In genomic region chr11:128522943-128523518, GRCh38 we compare ENCODE assay signal across 7 cellular contexts.
DNase-seq lines count a peak whose midpoint lies in the region; ATAC-seq and TF ChIP-seq lines count a peak whose summit lies in the region.

No MANE protein-coding gene starts in this region.

- H3K27ac ChIP-seq in HEK293 (ENCODE audit: extremely low read depth, low read depth, low read length) (peak overlapping the region; percentile 34; the same call in 1 of the 2 replicates), VCaP (peak overlapping the region; percentile 68), trophoblast cell (ENCODE audit: low read depth, low read length) (peak overlapping the region; percentile 67)
- peak overlapping the region; percentile 93 for H3K27ac ChIP-seq in effector memory CD4-positive, alpha-beta T cell (ENCODE audit: insufficient read depth, low read length, poor library complexity, severe bottlenecking)

- H4K91ac ChIP-seq in trophoblast cell (ENCODE audit: low read depth, low read length) = peak overlapping the region; percentile 20

- no peak overlapping the region for H4K12ac ChIP-seq in trophoblast cell (ENCODE audit: low read depth, low read length)

- peaks cover 16% of the 10 kb centered on the region for H3K79me1 ChIP-seq in trophoblast cell (ENCODE audit: low read length)

- CTCF ChIA-PET in HEK293 (lab: Yijun Ruan, JAX) = interaction anchor here (0.6 to 1.0 kb wide), 3 partner anchors 24 to 211 kb away, joined by 3 to 4 read pairs (median 3); no protein-coding TSS in a partner anchor

- H3K4ac ChIP-seq in trophoblast cell (ENCODE audit: low read depth, low read length) = no peak overlapping the region

- no peaks in the 10 kb centered on the region for H3K27me3 ChIP-seq in effector memory CD4-positive, alpha-beta T cell (replicated peaks; ENCODE audit: control insufficient read depth, insufficient read depth, low read length, poor library complexity, severe bottlenecking)
- no peaks in the 10 kb centered on the region for H3K27me3 ChIP-seq in trophoblast cell (ENCODE audit: insufficient read depth, low read length)

- H3K4me2 ChIP-seq in trophoblast cell (ENCODE audit: low read length) = peak overlapping the region; percentile 69

- H2BK120ac ChIP-seq in trophoblast cell (ENCODE audit: insufficient read depth, low read length, poor library complexity) = peak overlapping the region; percentile 13

- H3K9me3 ChIP-seq in HEK293 (ENCODE audit: control insufficient read depth, insufficient read depth, low read depth, low read length) (no peaks in the 10 kb centered on the region), trophoblast cell (ENCODE audit: insufficient read depth, low read depth, low read length) (no peaks in the 10 kb centered on the region)
- no peaks in the 10 kb centered on the region for H3K9me3 ChIP-seq in effector memory CD4-positive, alpha-beta T cell (ENCODE audit: control insufficient read depth, low read length)

- no peak for TF ChIP-seq CTCF in HEK293 (tag by site-specific recombination; IDR thresholded peaks at IDR 0.05)
- TF ChIP-seq CTCF in VCaP (conservative IDR thresholded peaks at IDR 0.05) = no peak

- no peak overlapping the region for H2AFZ ChIP-seq in trophoblast cell (ENCODE audit: insufficient read depth, low read length, poor library complexity)

- peak in 2 of 3 donors; percentile 53 to 61 for DNase-seq in effector memory CD4-positive, alpha-beta T cell
- DNase-seq in trophoblast cell (peak in 1 of 2 donors; percentile 3), posterior vena cava (ENCODE audit: low spot score) (no peak), NCI-H1436 (lab: John Stamatoyannopoulos, UW) (no peak)

- H3K36me3 ChIP-seq in HEK293 (ENCODE audit: control insufficient read depth in 2 of 2, insufficient read depth in 1 of 2, low read length in 2 of 2) = no peaks in the 10 kb centered on the region
- peaks cover 22% of the 10 kb centered on the region for H3K36me3 ChIP-seq in effector memory CD4-positive, alpha-beta T cell (ENCODE audit: control insufficient read depth, insufficient read depth, low read length)
- H3K36me3 ChIP-seq in trophoblast cell (ENCODE audit: control insufficient read depth in 1 of 2, insufficient read depth in 2 of 2, low read length in 2 of 2) = no peaks in the 10 kb centered on the region

- H3K18ac ChIP-seq in trophoblast cell (ENCODE audit: low read length) = peak overlapping the region; percentile 8

- H3K14ac ChIP-seq in trophoblast cell (ENCODE audit: low read length) = no peak overlapping the region

- H3K4me3 ChIP-seq in HEK293 (ENCODE audit: low read depth, low read length) (peak overlapping the region; percentile 71), trophoblast cell (ENCODE audit: low read depth, low read length) (peak overlapping the region; percentile 62)
- H3K4me3 ChIP-seq in effector memory CD4-positive, alpha-beta T cell (ENCODE audit: insufficient read depth, low read depth, low read length, poor library complexity, severe bottlenecking) = peak overlapping the region; percentile 90

- WGBS in trophoblast cell (ENCODE audit: extremely low coverage, insufficient coverage, insufficient read length) = no CpG with 5 or more reads among the region's 6 CpGs

- H4K8ac ChIP-seq in trophoblast cell (ENCODE audit: low read depth, low read length) = peak overlapping the region; percentile 8

- H3K23ac ChIP-seq in trophoblast cell (ENCODE audit: low read length) = no peak overlapping the region

- H3K4me1 ChIP-seq in HEK293 (ENCODE audit: control insufficient read depth, insufficient read depth, low read length) (peaks cover 14% of the 10 kb centered on the region), trophoblast cell (ENCODE audit: control insufficient read depth in 1 of 2, insufficient read depth in 2 of 2, low read length in 2 of 2) (peaks cover 0 to 4% of the 10 kb centered on the region in 2 experiments)
- peaks cover 47% of the 10 kb centered on the region for H3K4me1 ChIP-seq in effector memory CD4-positive, alpha-beta T cell (ENCODE audit: control insufficient read depth, insufficient read depth, low read length, poor library complexity, severe bottlenecking)

- intact Hi-C loops in posterior vena cava (cut with DNase I) = no loop called here

- peak overlapping the region; percentile 9 for H2BK12ac ChIP-seq in trophoblast cell (ENCODE audit: low read length)

- H3K79me2 ChIP-seq in trophoblast cell (ENCODE audit: control insufficient read depth, insufficient read depth, low read length, poor library complexity) = peaks cover 16% of the 10 kb centered on the region

- peak overlapping the region; percentile 42 for H2BK5ac ChIP-seq in trophoblast cell (ENCODE audit: low read depth, low read length, poor library complexity)

- H3K9ac ChIP-seq in trophoblast cell (ENCODE audit: low read length) = peak overlapping the region; percentile 54

- no peak for ATAC-seq in GM21390 (IDR thresholded peaks at IDR 0.05; ENCODE audit: unreplicated experiment)

- POLR2A ChIA-PET in HEK293 (lab: Yijun Ruan, JAX) = no interaction called here

- H2AK5ac ChIP-seq in trophoblast cell (ENCODE audit: low read length) = no peak overlapping the region

TF ChIP-seq in HEK293, 187 proteins besides CTCF, POLR2A, EP300 and RAD21:
- TF ChIP-seq ZXDB (tag by site-specific recombination; IDR thresholded peaks at IDR 0.05) (no peak), ZNF214 (tag by site-specific recombination; IDR thresholded peaks at IDR 0.05; ENCODE audit: borderline replicate concordance) (no peak), ZNF211 (tag by site-specific recombination; IDR thresholded peaks at IDR 0.05; ENCODE audit: low read depth) (no peak), GLIS2 (tag by site-specific recombination; IDR thresholded peaks at IDR 0.05) (0 out of 2 replicates have a peak, but pooled peaks have one; percentile 3)

Comparison
In these comparisons a context has a peak if more than half of its experiments do, and no peak if none do; other contexts are left out.
1. H3K27ac ChIP-seq: peak in every context shown above with its lines; median percentile 93 in effector memory CD4-positive, alpha-beta T cell; 68 in VCaP; 67 in trophoblast cell; 34 in HEK293.
2. DNase-seq: peak in effector memory CD4-positive, alpha-beta T cell (2 of 3); none in posterior vena cava (single experiment) and NCI-H1436 (single experiment).
3. Peak in every context shown above with its lines, with median percentiles within 50 percentile points of each other: H3K4me3 ChIP-seq.